In genomic region chr2:9269295-9269694, GRCh38 we compare ENCODE assay signal across 26 cellular contexts.
"Had no signal": no experiment of that assay in that cellular context is flagged by ENCODE, and none has a peak within 500 bp of the region (broad histone marks: within the 10 kb centered on the region; RNA-seq: fewer than 3 reads in every experiment).

No MANE protein-coding gene starts in this region.

- H3K27ac ChIP-seq: brain microvascular endothelial cell, epithelial cell of prostate, esophagus squamous epithelium, lower lobe of right lung, parathyroid adenoma, skin epidermis, vagina had no signal

- H3K4me3 ChIP-seq: ascending aorta, esophagus squamous epithelium, heart right ventricle, lower lobe of right lung, skin epidermis, upper lobe of left lung, vagina had no signal

- DNase-seq: activated CD4-positive, alpha-beta T cell treated with anti-CD3 and anti-CD28 coated beads for 4 hours; activated CD4-positive, alpha-beta T cell treated with anti-CD3 and anti-CD28 coated beads, Interleukin-2, amount 50 U/mL, for 4 hours; activated CD8-positive, alpha-beta memory T cell treated with anti-CD3 and anti-CD28 coated beads, Interleukin-2, amount 50 U/mL, for 4 hours; activated gamma-delta T cell; activated naive CD4-positive, alpha-beta T cell treated with anti-CD3 and anti-CD28 coated beads, Interleukin-2, amount 10 ng/mL, durations not matched to agents 7 days and 5 days; activated naive CD8-positive, alpha-beta T cell treated with anti-CD3 and anti-CD28 coated beads, Interleukin-2, amount 10 ng/mL, durations not matched to agents 7 days and 5 days; activated T-cell treated with anti-CD3 and anti-CD28 coated beads, Interleukin-2, amount 50 U/mL, for 1 hour; brain microvascular endothelial cell; central memory CD4-positive, alpha-beta T cell; dermis blood vessel endothelial cell; effector CD4-positive, alpha-beta T cell; esophagus squamous epithelium; foreskin melanocyte; heart right ventricle; lower lobe of right lung; nucleus accumbens; stimulated activated CD4-positive, alpha-beta T cell treated with anti-CD3 and anti-CD28 coated beads, Interleukin-12 subunit alpha, Interleukin-12 subunit beta, amount 100 ng/mL, for 4 hours; stimulated activated CD4-positive, alpha-beta T cell treated with anti-CD3 and anti-CD28 coated beads, Interleukin-4, amount 100 ng/mL, for 1 hour had no signal

- H3K36me3 Mint-ChIP-seq: activated naive CD4-positive, alpha-beta T cell treated with anti-CD3 and anti-CD28 coated beads, Interleukin-2, amount 10 ng/mL, durations not matched to agents 7 days and 5 days; activated naive CD8-positive, alpha-beta T cell treated with anti-CD3 and anti-CD28 coated beads, Interleukin-2, amount 10 ng/mL, durations not matched to agents 7 days and 5 days had no signal

- H3K4me1 Mint-ChIP-seq: activated naive CD4-positive, alpha-beta T cell treated with anti-CD3 and anti-CD28 coated beads, Interleukin-2, amount 10 ng/mL, durations not matched to agents 7 days and 5 days; activated naive CD8-positive, alpha-beta T cell treated with anti-CD3 and anti-CD28 coated beads, Interleukin-2, amount 10 ng/mL, durations not matched to agents 7 days and 5 days had no signal

- H3K9me3 Mint-ChIP-seq: activated naive CD4-positive, alpha-beta T cell treated with anti-CD3 and anti-CD28 coated beads, Interleukin-2, amount 10 ng/mL, durations not matched to agents 7 days and 5 days; activated naive CD8-positive, alpha-beta T cell treated with anti-CD3 and anti-CD28 coated beads, Interleukin-2, amount 10 ng/mL, durations not matched to agents 7 days and 5 days; activated T-helper 1 cell treated with anti-CD3 and anti-CD28 coated beads, Interleukin-12 subunit alpha, Interleukin-12 subunit beta, Interleukin-2, Interleukin-4 antibody, amounts not matched to agents 30 ng/mL and 10 ng/mL and 1 ng/mL, durations not matched to agents 14 hours and 24 hours and 36 hours; stimulated activated naive CD8-positive, alpha-beta T cell treated with anti-CD3 and anti-CD28 coated beads, Interleukin-15, Interleukin-2, amounts not matched to agents 100 ng/mL and 50 ng/mL, for 24 hours had no signal

- H3K4me1 ChIP-seq: parathyroid adenoma had no signal

- H3K27me3 Mint-ChIP-seq: stimulated activated naive CD8-positive, alpha-beta T cell treated with anti-CD3 and anti-CD28 coated beads, Interleukin-15, Interleukin-2, amounts not matched to agents 100 ng/mL and 50 ng/mL, for 24 hours had no signal

- H3K9me3 ChIP-seq: ascending aorta, lower lobe of right lung, upper lobe of left lung, vagina had no signal

- ATAC-seq: lower lobe of right lung had no signal

- H3K27ac Mint-ChIP-seq: activated naive CD4-positive, alpha-beta T cell treated with anti-CD3 and anti-CD28 coated beads, Interleukin-2, amount 10 ng/mL, durations not matched to agents 7 days and 5 days; activated naive CD8-positive, alpha-beta T cell treated with anti-CD3 and anti-CD28 coated beads, Interleukin-2, amount 10 ng/mL, durations not matched to agents 7 days and 5 days; activated T-helper 1 cell treated with anti-CD3 and anti-CD28 coated beads, Interleukin-12 subunit alpha, Interleukin-12 subunit beta, Interleukin-2, Interleukin-4 antibody, amounts not matched to agents 30 ng/mL and 10 ng/mL and 1 ng/mL, durations not matched to agents 14 hours and 24 hours and 36 hours; stimulated activated naive CD8-positive, alpha-beta T cell treated with anti-CD3 and anti-CD28 coated beads, Interleukin-15, Interleukin-2, amounts not matched to agents 100 ng/mL and 50 ng/mL, for 24 hours had no signal

- H3K4me3 Mint-ChIP-seq: activated naive CD4-positive, alpha-beta T cell treated with anti-CD3 and anti-CD28 coated beads, Interleukin-2, amount 10 ng/mL, durations not matched to agents 7 days and 5 days; activated naive CD8-positive, alpha-beta T cell treated with anti-CD3 and anti-CD28 coated beads, Interleukin-2, amount 10 ng/mL, durations not matched to agents 7 days and 5 days; activated T-helper 1 cell treated with anti-CD3 and anti-CD28 coated beads, Interleukin-12 subunit alpha, Interleukin-12 subunit beta, Interleukin-2, Interleukin-4 antibody, amounts not matched to agents 30 ng/mL and 10 ng/mL and 1 ng/mL, durations not matched to agents 14 hours and 24 hours and 36 hours; stimulated activated naive CD8-positive, alpha-beta T cell treated with anti-CD3 and anti-CD28 coated beads, Interleukin-15, Interleukin-2, amounts not matched to agents 100 ng/mL and 50 ng/mL, for 24 hours had no signal

- H2AFZ ChIP-seq: parathyroid adenoma had no signal

- H3K36me3 ChIP-seq: ascending aorta, brain microvascular endothelial cell, esophagus squamous epithelium, heart right ventricle, lower lobe of right lung, upper lobe of left lung, vagina had no signal

- H3K27me3 ChIP-seq: ascending aorta, brain microvascular endothelial cell, esophagus squamous epithelium, heart right ventricle, upper lobe of left lung, vagina had no signal

- H3K9ac ChIP-seq: parathyroid adenoma had no signal
